ENCODE assay signal across 1 cellular context in the genomic region with DNA sequence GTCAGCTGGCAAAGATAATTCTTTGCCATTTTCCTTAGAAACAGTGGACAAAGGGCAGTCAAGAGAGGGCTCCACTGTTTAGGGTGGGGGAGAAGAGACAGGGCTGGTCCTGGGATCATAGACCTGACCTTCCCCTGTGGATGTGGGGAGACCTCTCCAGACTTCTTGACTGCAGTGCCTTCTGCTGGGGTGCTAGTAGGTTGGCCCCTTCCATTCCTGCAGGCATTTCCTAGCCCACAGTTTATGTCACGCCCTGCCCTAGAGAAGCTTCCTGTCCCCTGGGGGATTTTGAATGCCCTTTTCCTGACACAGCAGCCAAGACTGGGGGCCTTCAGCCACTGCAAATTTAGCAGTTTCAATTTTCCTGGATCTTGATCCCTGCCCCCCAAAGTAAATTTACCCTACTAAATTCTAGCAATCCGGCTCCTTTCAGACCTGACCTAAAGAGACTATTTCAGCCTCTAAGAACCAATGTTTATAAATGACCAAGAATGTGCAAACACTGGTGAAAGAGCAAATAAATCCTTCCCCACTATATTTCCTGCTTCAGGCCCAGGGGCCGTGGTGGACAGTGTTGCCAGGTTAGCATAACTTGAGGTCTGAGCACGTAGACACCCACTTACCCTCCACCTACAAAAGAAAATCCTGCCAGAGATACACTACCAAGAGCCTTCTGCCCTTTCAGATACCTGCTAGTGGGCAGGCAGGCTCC.
TF ChIP-seq lines count a peak whose summit lies in the region.

No MANE protein-coding gene starts in this region.

TF ChIP-seq in H1, 55 proteins besides CTCF, POLR2A, EP300 and RAD21:
- TF ChIP-seq ASH2L (IDR thresholded peaks at IDR 0.05; ENCODE audit: low read length) (no peak), TEAD4 (IDR thresholded peaks at IDR 0.05; ENCODE audit: low read depth, low read length) (no peak), KDM5A (IDR thresholded peaks at IDR 0.05; ENCODE audit: low read length) (no peak), SP1 (IDR thresholded peaks at IDR 0.05; ENCODE audit: low read depth, low read length) (no peak), HDAC6 (IDR thresholded peaks at IDR 0.05; ENCODE audit: low read depth, low read length) (no peak), CBX5 (IDR thresholded peaks at IDR 0.05; ENCODE audit: low read depth, low read length) (no peak), SIN3A (conservative IDR thresholded peaks at IDR 0.05 in 1 of 2, IDR thresholded peaks at IDR 0.05 in 1 of 2; ENCODE audit: low read depth in 1 of 2, low read length in 2 of 2) (no peak), RNF2 (IDR thresholded peaks at IDR 0.05; ENCODE audit: borderline replicate concordance, low read depth, low read length, missing control alignments, poor library complexity, severe bottlenecking) (no peak), MAFK (IDR thresholded peaks at IDR 0.05; ENCODE audit: low read depth, low read length) (no peak), PHF8 (conservative IDR thresholded peaks at IDR 0.05; ENCODE audit: low read depth, low read length) (no peak), KDM1A (IDR thresholded peaks at IDR 0.05; ENCODE audit: borderline replicate concordance, low read length) (no peak), BRCA1 (IDR thresholded peaks at IDR 0.05; ENCODE audit: low read depth, low read length) (no peak), GTF2F1 (IDR thresholded peaks at IDR 0.05; ENCODE audit: borderline replicate concordance, low read depth, low read length) (no peak)
- TF ChIP-seq, protein P1, sequence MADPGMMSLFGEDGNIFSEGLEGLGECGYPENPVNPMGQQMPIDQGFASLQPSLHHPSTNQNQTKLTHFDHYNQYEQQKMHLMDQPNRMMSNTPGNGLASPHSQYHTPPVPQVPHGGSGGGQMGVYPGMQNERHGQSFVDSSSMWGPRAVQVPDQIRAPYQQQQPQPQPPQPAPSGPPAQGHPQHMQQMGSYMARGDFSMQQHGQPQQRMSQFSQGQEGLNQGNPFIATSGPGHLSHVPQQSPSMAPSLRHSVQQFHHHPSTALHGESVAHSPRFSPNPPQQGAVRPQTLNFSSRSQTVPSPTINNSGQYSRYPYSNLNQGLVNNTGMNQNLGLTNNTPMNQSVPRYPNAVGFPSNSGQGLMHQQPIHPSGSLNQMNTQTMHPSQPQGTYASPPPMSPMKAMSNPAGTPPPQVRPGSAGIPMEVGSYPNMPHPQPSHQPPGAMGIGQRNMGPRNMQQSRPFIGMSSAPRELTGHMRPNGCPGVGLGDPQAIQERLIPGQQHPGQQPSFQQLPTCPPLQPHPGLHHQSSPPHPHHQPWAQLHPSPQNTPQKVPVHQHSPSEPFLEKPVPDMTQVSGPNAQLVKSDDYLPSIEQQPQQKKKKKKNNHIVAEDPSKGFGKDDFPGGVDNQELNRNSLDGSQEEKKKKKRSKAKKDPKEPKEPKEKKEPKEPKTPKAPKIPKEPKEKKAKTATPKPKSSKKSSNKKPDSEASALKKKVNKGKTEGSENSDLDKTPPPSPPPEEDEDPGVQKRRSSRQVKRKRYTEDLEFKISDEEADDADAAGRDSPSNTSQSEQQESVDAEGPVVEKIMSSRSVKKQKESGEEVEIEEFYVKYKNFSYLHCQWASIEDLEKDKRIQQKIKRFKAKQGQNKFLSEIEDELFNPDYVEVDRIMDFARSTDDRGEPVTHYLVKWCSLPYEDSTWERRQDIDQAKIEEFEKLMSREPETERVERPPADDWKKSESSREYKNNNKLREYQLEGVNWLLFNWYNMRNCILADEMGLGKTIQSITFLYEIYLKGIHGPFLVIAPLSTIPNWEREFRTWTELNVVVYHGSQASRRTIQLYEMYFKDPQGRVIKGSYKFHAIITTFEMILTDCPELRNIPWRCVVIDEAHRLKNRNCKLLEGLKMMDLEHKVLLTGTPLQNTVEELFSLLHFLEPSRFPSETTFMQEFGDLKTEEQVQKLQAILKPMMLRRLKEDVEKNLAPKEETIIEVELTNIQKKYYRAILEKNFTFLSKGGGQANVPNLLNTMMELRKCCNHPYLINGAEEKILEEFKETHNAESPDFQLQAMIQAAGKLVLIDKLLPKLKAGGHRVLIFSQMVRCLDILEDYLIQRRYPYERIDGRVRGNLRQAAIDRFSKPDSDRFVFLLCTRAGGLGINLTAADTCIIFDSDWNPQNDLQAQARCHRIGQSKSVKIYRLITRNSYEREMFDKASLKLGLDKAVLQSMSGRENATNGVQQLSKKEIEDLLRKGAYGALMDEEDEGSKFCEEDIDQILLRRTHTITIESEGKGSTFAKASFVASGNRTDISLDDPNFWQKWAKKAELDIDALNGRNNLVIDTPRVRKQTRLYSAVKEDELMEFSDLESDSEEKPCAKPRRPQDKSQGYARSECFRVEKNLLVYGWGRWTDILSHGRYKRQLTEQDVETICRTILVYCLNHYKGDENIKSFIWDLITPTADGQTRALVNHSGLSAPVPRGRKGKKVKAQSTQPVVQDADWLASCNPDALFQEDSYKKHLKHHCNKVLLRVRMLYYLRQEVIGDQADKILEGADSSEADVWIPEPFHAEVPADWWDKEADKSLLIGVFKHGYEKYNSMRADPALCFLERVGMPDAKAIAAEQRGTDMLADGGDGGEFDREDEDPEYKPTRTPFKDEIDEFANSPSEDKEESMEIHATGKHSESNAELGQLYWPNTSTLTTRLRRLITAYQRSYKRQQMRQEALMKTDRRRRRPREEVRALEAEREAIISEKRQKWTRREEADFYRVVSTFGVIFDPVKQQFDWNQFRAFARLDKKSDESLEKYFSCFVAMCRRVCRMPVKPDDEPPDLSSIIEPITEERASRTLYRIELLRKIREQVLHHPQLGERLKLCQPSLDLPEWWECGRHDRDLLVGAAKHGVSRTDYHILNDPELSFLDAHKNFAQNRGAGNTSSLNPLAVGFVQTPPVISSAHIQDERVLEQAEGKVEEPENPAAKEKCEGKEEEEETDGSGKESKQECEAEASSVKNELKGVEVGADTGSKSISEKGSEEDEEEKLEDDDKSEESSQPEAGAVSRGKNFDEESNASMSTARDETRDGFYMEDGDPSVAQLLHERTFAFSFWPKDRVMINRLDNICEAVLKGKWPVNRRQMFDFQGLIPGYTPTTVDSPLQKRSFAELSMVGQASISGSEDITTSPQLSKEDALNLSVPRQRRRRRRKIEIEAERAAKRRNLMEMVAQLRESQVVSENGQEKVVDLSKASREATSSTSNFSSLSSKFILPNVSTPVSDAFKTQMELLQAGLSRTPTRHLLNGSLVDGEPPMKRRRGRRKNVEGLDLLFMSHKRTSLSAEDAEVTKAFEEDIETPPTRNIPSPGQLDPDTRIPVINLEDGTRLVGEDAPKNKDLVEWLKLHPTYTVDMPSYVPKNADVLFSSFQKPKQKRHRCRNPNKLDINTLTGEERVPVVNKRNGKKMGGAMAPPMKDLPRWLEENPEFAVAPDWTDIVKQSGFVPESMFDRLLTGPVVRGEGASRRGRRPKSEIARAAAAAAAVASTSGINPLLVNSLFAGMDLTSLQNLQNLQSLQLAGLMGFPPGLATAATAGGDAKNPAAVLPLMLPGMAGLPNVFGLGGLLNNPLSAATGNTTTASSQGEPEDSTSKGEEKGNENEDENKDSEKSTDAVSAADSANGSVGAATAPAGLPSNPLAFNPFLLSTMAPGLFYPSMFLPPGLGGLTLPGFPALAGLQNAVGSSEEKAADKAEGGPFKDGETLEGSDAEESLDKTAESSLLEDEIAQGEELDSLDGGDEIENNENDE (IDR thresholded peaks at IDR 0.05; ENCODE audit: insufficient replicate concordance, low read length): no peak
